Comparison of ENCODE assay signal across 23 cellular contexts in genomic region chr18:72180689-72181088, GRCh38.
DNase-seq lines count a peak whose midpoint lies in the region; ATAC-seq and TF ChIP-seq lines count a peak whose summit lies in the region.
"Had no signal": no experiment of that assay in that cellular context is flagged by ENCODE, and none has a peak within 500 bp of the region (broad histone marks: within the 10 kb centered on the region; RNA-seq: fewer than 3 reads in every experiment).

No MANE protein-coding gene starts in this region.

- H3K27me3 ChIP-seq in KMS-11 (ENCODE audit: insufficient read depth, low read depth) (no peaks in the 10 kb centered on the region), H7 (ENCODE audit: control insufficient read depth, insufficient read depth, low read length) (no peaks in the 10 kb centered on the region)
- H3K27me3 ChIP-seq: BE2C, sigmoid colon had no signal

- H3K9me3 Mint-ChIP-seq in glutamatergic neuron (ENCODE audit: unreplicated experiment), result no peaks in the 10 kb centered on the region

- no peak overlapping the region for H3K4me3 ChIP-seq in KMS-11 (IDR thresholded peaks at IDR 0.05; ENCODE audit: insufficient read depth, low read depth, low read length)
- H3K4me3 ChIP-seq in H7 (ENCODE audit: insufficient read depth, low read depth, low read length), result no peak overlapping the region
- H3K4me3 ChIP-seq: A549, sigmoid colon had no signal

- H3K27me3 Mint-ChIP-seq in glutamatergic neuron (ENCODE audit: unreplicated experiment), result no peaks in the 10 kb centered on the region
- H3K27me3 Mint-ChIP-seq: activated CD4-positive, alpha-beta memory T cell treated with anti-CD3 and anti-CD28 coated beads, Interleukin-2, amount 10 ng/mL, durations not matched to agents 7 days and 5 days; activated naive CD8-positive, alpha-beta T cell treated with anti-CD3 and anti-CD28 coated beads, Interleukin-2, amount 50 U/mL, for 24 hours had no signal

- H3K27ac ChIP-seq in KMS-11, result peak overlapping the region; percentile 97
- H3K27ac ChIP-seq: A549, sigmoid colon, WERI-Rb-1 had no signal

- peak overlapping the region; percentile 23; the same call in 1 of the 2 replicates for H2AFZ ChIP-seq in KMS-11 (ENCODE audit: low read depth)

- H3K4me3 Mint-ChIP-seq in glutamatergic neuron (ENCODE audit: unreplicated experiment), result no peak overlapping the region
- H3K4me3 Mint-ChIP-seq: activated CD4-positive, alpha-beta memory T cell treated with anti-CD3 and anti-CD28 coated beads, Interleukin-2, amount 10 ng/mL, durations not matched to agents 7 days and 5 days; activated naive CD8-positive, alpha-beta T cell treated with anti-CD3 and anti-CD28 coated beads, Interleukin-2, amount 50 U/mL, for 24 hours; H9; nephron progenitor cell had no signal

- H3K4me1 Mint-ChIP-seq in glutamatergic neuron (ENCODE audit: low read depth, unreplicated experiment), result no peaks in the 10 kb centered on the region
- H3K4me1 Mint-ChIP-seq: H9, nephron progenitor cell had no signal

- H3K79me2 ChIP-seq in KMS-11 (ENCODE audit: insufficient read depth, low read depth), result no peaks in the 10 kb centered on the region

- H3K36me3 ChIP-seq in KMS-11 (ENCODE audit: insufficient read depth) (no peaks in the 10 kb centered on the region), H7 (replicated peaks; ENCODE audit: control insufficient read depth, insufficient read depth, low read length) (no peaks in the 10 kb centered on the region)
- H3K36me3 ChIP-seq: BE2C, sigmoid colon, WERI-Rb-1 had no signal

- no peaks in the 10 kb centered on the region for H4K20me1 ChIP-seq in KMS-11 (ENCODE audit: insufficient read depth)

- H3K4me1 ChIP-seq in KMS-11 (ENCODE audit: low read depth, poor library complexity, severe bottlenecking), result peaks cover 58% of the 10 kb centered on the region
- H3K4me1 ChIP-seq: A549, BE2C, sigmoid colon had no signal

- peak overlapping the region; percentile 61 for H3K4me2 ChIP-seq in KMS-11
- H3K4me2 ChIP-seq: A549 had no signal

- H3K27ac Mint-ChIP-seq in glutamatergic neuron (ENCODE audit: unreplicated experiment), result no peak overlapping the region
- H3K27ac Mint-ChIP-seq: activated CD4-positive, alpha-beta memory T cell treated with anti-CD3 and anti-CD28 coated beads, Interleukin-2, amount 10 ng/mL, durations not matched to agents 7 days and 5 days; activated naive CD8-positive, alpha-beta T cell treated with anti-CD3 and anti-CD28 coated beads, Interleukin-2, amount 50 U/mL, for 24 hours; H9; nephron progenitor cell had no signal

- ATAC-seq in GM18498 (IDR thresholded peaks at IDR 0.05; ENCODE audit: unreplicated experiment) (peak; percentile 19), GM19395 (IDR thresholded peaks at IDR 0.05; ENCODE audit: unreplicated experiment) (peak; percentile 12), HG02759 (IDR thresholded peaks at IDR 0.05; ENCODE audit: unreplicated experiment) (peak; percentile 5), GM19397 (IDR thresholded peaks at IDR 0.05; ENCODE audit: unreplicated experiment) (no peak)
- ATAC-seq: A549 had no signal

- peak overlapping the region; percentile 59 for H3K9ac ChIP-seq in KMS-11

- no peaks in the 10 kb centered on the region for H3K36me3 Mint-ChIP-seq in glutamatergic neuron (ENCODE audit: unreplicated experiment)

- DNase-seq in GM19240 (ENCODE audit: insufficient read length, low spot score), result no peak
- DNase-seq in H7, result no peak
- no peak for DNase-seq in glutamatergic neuron
- DNase-seq: activated CD4-positive, alpha-beta memory T cell treated with anti-CD3 and anti-CD28 coated beads, Interleukin-2, amount 10 ng/mL, durations not matched to agents 7 days and 5 days; activated effector memory CD4-positive, alpha-beta T cell treated with anti-CD3 and anti-CD28 coated beads, Interleukin-2, amount 50 U/mL, for 16 hours; activated naive CD8-positive, alpha-beta T cell treated with anti-CD3 and anti-CD28 coated beads, Interleukin-2, amount 50 U/mL, for 24 hours; BE2C; cerebellar nuclear complex; foreskin melanocyte; H9; NCI-H1436 treated with DMSO at 0.1 percent for 48 hours; NCI-H526; nephron progenitor cell; posterior cingulate gyrus; RPMI8226; sigmoid colon; WERI-Rb-1 had no signal

- TF ChIP-seq CTCF in KMS-11 (conservative IDR thresholded peaks at IDR 0.05; ENCODE audit: low read depth, low read length) (no peak), glutamatergic neuron (IDR thresholded peaks at IDR 0.05; ENCODE audit: partially characterized antibody, unreplicated experiment) (no peak)
